1 cellular context compared by ENCODE assay signal in the genomic region with DNA sequence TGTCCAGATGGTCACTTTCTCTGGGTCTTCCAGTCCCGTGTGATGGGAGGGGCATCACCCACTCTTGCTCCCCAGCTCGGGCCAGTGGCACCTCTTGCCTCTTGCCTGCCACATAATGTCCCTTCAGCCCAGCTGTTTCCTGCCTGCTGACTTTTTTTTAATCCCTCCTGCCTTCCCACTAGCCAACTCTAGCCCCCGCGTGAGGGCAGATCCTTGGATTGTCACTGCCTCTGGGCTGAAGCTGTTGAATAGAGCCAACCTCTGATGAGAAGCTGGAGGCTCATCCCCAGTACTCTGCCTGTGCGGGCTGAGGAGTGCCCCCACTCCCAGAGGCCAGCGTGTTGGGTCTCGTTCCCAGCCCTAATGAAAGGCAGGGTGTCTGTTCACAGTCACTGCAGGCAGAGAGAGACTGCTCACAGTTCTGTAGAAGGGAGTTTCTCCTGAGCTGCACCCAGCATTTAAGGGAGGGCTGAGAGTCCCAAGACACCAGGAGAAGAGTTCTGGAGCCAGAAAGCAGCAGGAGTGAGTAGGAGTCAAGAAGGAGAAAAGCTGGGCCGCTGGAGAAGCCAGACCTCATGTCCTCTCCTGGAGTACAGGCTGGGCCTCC.
TF ChIP-seq lines count a peak whose summit lies in the region.

No MANE protein-coding gene starts in this region.

TF ChIP-seq in IMR-90, 13 proteins besides CTCF, POLR2A, EP300 and RAD21 (continued from another document):
- TF ChIP-seq MAZ (IDR thresholded peaks at IDR 0.05; ENCODE audit: borderline replicate concordance, low read depth, low read length) (no peak), MAFK (IDR thresholded peaks at IDR 0.05; ENCODE audit: low read depth, low read length) (no peak), RCOR1 (IDR thresholded peaks at IDR 0.05; ENCODE audit: insufficient replicate concordance, low read length) (no peak), USF2 (IDR thresholded peaks at IDR 0.05; ENCODE audit: low read depth, low read length) (no peak), CHD1 (IDR thresholded peaks at IDR 0.05; ENCODE audit: low read depth, low read length) (no peak), BHLHE40 (IDR thresholded peaks at IDR 0.05; ENCODE audit: low read depth, low read length) (no peak), RFX5 (IDR thresholded peaks at IDR 0.05; ENCODE audit: low read depth, low read length) (no peak), FOS (IDR thresholded peaks at IDR 0.05; ENCODE audit: low read depth, low read length) (no peak), CEBPB (IDR thresholded peaks at IDR 0.05; ENCODE audit: low read depth, low read length) (no peak)
- TF ChIP-seq, protein P1, sequence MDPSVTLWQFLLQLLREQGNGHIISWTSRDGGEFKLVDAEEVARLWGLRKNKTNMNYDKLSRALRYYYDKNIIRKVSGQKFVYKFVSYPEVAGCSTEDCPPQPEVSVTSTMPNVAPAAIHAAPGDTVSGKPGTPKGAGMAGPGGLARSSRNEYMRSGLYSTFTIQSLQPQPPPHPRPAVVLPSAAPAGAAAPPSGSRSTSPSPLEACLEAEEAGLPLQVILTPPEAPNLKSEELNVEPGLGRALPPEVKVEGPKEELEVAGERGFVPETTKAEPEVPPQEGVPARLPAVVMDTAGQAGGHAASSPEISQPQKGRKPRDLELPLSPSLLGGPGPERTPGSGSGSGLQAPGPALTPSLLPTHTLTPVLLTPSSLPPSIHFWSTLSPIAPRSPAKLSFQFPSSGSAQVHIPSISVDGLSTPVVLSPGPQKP (IDR thresholded peaks at IDR 0.05; ENCODE audit: borderline replicate concordance, low read depth, low read length) = no peak
